8 cellular contexts compared by ENCODE assay signal in the genomic region with DNA sequence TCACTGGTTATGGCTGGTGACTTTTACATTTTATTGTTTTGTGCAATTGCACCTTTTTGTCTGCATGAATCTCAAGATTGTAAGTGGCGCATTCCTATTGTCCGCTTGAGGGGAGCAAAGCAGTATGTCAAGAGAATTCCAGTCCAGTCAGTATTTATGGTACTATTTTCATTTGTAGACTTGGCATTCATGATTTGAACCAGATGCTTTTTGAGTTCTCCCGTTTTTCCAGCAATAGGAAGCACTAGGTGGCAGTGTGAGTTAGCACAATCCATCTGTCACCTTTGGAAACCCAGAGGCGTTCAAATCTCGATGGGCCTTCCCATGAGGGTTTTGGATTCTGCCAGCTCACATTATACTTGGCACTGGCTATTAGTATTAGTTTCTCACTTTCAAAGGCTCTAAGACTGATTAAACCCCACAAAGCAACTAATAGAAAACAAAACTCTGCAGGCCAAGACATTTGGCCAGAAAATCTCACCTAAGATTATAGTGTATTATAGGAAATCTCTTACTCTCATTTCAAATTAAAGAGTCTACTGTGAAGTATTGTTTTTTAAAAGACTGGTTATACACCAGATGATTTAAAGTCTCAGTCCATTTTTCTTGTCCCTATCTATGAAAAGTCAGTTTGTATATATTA. TPM values are rescaled to one million over a fixed set of nuclear protein-coding genes. Genes with fewer than 3 reads are reported as not detected.
DNase-seq lines count a peak whose midpoint lies in the region; ATAC-seq, FAIRE-seq and TF ChIP-seq lines count a peak whose summit lies in the region.

No MANE protein-coding gene starts in this region.

- no peaks in the 10 kb centered on the region for H3K79me2 ChIP-seq in keratinocyte (ENCODE audit: control insufficient read depth, insufficient read depth, low read length)

- TF ChIP-seq CTCF in Caco-2 (IDR thresholded peaks at IDR 0.05; ENCODE audit: insufficient read depth in 1 of 2, low read depth in 1 of 2, low read length in 1 of 2, severe bottlenecking in 1 of 2, unreplicated experiment in 1 of 2) (peak; percentile 42 to 54), HEK293 (tag by site-specific recombination; IDR thresholded peaks at IDR 0.05) (peak; percentile 76), bronchial epithelial cell (IDR thresholded peaks at IDR 0.05; ENCODE audit: insufficient read depth, low read length, severe bottlenecking) (peak; percentile 68), keratinocyte (optimal IDR thresholded peaks at IDR 0.05 in 1 of 3, IDR thresholded peaks at IDR 0.05 in 1 of 3, conservative IDR thresholded peaks at IDR 0.05 in 1 of 3; ENCODE audit: extremely low read depth in 1 of 3, insufficient read depth in 2 of 3, low read length in 3 of 3) (peak; percentile 62 to 64 (median 63))

- no peak overlapping the region for H3K9ac ChIP-seq in keratinocyte (ENCODE audit: control insufficient read depth, extremely low read depth, insufficient read depth, low read length)

- CTCF ChIA-PET in Caco-2 (lab: Charles Lee) (interaction anchor here (0.7 kb wide), 1 partner anchor 27 kb away, joined by 3 read pairs; no protein-coding TSS in a partner anchor), HEK293 (lab: Yijun Ruan, JAX) (interaction anchor here (0.6 to 2.9 kb wide), 28 partner anchors 10 to 486 kb away, joined by 3 to 31 read pairs (median 4); no protein-coding TSS in a partner anchor)

- peaks cover 4% of the 10 kb centered on the region for H3K36me3 Mint-ChIP-seq in Caco-2 (ENCODE audit: insufficient read depth, unreplicated experiment)
- H3K36me3 Mint-ChIP-seq in stimulated activated naive B cell treated with anti-CD40 and anti-IgM and Interleukin-4, amounts not matched to agents 10 μg/mL and 1 μg/mL and 100 μg/mL, for 72 hours = peaks cover 3 to 8% of the 10 kb centered on the region in 2 donors

- no peaks in the 10 kb centered on the region for H3K9me3 Mint-ChIP-seq in Caco-2 (ENCODE audit: unreplicated experiment)
- H3K9me3 Mint-ChIP-seq in stimulated activated naive B cell treated with anti-CD40 and anti-IgM and Interleukin-4, amounts not matched to agents 10 μg/mL and 1 μg/mL and 100 μg/mL, for 72 hours = no peaks in the 10 kb centered on the region

- H3K4me1 Mint-ChIP-seq in Caco-2 (ENCODE audit: low read depth, unreplicated experiment) = no peaks in the 10 kb centered on the region
- peaks cover 21 to 37% of the 10 kb centered on the region in 2 donors for H3K4me1 Mint-ChIP-seq in stimulated activated naive B cell treated with anti-CD40 and anti-IgM and Interleukin-4, amounts not matched to agents 10 μg/mL and 1 μg/mL and 100 μg/mL, for 72 hours

- peaks cover 2% of the 10 kb centered on the region for H4K20me1 ChIP-seq in keratinocyte (ENCODE audit: control insufficient read depth, extremely low read depth, insufficient read depth, low read length)

- H3K27ac Mint-ChIP-seq in Caco-2 (ENCODE audit: unreplicated experiment) = no peak overlapping the region
- H3K27ac Mint-ChIP-seq in stimulated activated naive B cell treated with anti-CD40 and anti-IgM and Interleukin-4, amounts not matched to agents 10 μg/mL and 1 μg/mL and 100 μg/mL, for 72 hours = no peak overlapping the region

- ATAC-seq in stimulated activated naive B cell treated with anti-CD40 and anti-IgM and Interleukin-4, amounts not matched to agents 10 μg/mL and 1 μg/mL and 100 μg/mL, for 72 hours (replicated peaks) = no peak
- ATAC-seq in GM18867 (IDR thresholded peaks at IDR 0.05; ENCODE audit: unreplicated experiment) (no peak), HG02642 (IDR thresholded peaks at IDR 0.05; ENCODE audit: poor library complexity, unreplicated experiment) (no peak)

- intact Hi-C loops in Caco-2 (cut with micrococcal nuclease; ENCODE audit: unreplicated experiment) = loop anchor here (2.0 to 5.0 kb wide), 2 partner anchors 187 to 379 kb away; no protein-coding TSS in a partner anchor

- H3K27ac ChIP-seq in HEK293 (ENCODE audit: extremely low read depth, low read depth, low read length) = no peak overlapping the region
- no peak overlapping the region for H3K27ac ChIP-seq in keratinocyte (ENCODE audit: control insufficient read depth, insufficient read depth, low read length)

- H3K4me3 ChIP-seq in Caco-2 (ENCODE audit: low read depth, low read length) (no peak overlapping the region), HEK293 (ENCODE audit: low read depth, low read length) (no peak overlapping the region), bronchial epithelial cell (ENCODE audit: low read depth, low read length) (no peak overlapping the region), keratinocyte (ENCODE audit: control insufficient read depth in 2 of 3, extremely low read depth in 1 of 3, insufficient read depth in 2 of 3, low read depth in 1 of 3, low read length in 3 of 3) (no peak overlapping the region)

- POLR2A ChIA-PET in Caco-2 (lab: Charles Lee) (no interaction called here), HEK293 (lab: Yijun Ruan, JAX) (no interaction called here)

- peak overlapping the region; percentile 79 for H3K4me3 Mint-ChIP-seq in Caco-2 (ENCODE audit: unreplicated experiment)
- H3K4me3 Mint-ChIP-seq in stimulated activated naive B cell treated with anti-CD40 and anti-IgM and Interleukin-4, amounts not matched to agents 10 μg/mL and 1 μg/mL and 100 μg/mL, for 72 hours = peak overlapping the region; percentile 86 to 88

- H3K4me1 ChIP-seq in Caco-2 (peaks cover 8% of the 10 kb centered on the region; the same call in 1 of the 2 replicates), HEK293 (ENCODE audit: control insufficient read depth, insufficient read depth, low read length) (peaks cover 21% of the 10 kb centered on the region), keratinocyte (ENCODE audit: control insufficient read depth, extremely low read depth, insufficient read depth, low read length) (peaks cover 5% of the 10 kb centered on the region)

- BruUV-seq in Caco-2 (replicated peaks; lab: Mats Ljungman, UMichigan) = no TSS peak

- H3K36me3 ChIP-seq in Caco-2 (ENCODE audit: control insufficient read depth, insufficient read depth, low read length) = no peaks in the 10 kb centered on the region
- peaks cover 28 to 31% of the 10 kb centered on the region in 2 experiments for H3K36me3 ChIP-seq in HEK293 (ENCODE audit: control insufficient read depth in 2 of 2, insufficient read depth in 1 of 2, low read length in 2 of 2)
- H3K36me3 ChIP-seq in bronchial epithelial cell (ENCODE audit: control insufficient read depth, insufficient read depth, low read length) = no peaks in the 10 kb centered on the region
- no peaks in the 10 kb centered on the region for H3K36me3 ChIP-seq in keratinocyte (ENCODE audit: control insufficient read depth in 2 of 2, extremely low read depth in 1 of 2, insufficient read depth in 2 of 2, low read length in 2 of 2)

- H3K9me1 ChIP-seq in keratinocyte (ENCODE audit: control insufficient read depth, extremely low read depth, insufficient read depth, low read length) = no peaks in the 10 kb centered on the region

- H3K27me3 ChIP-seq in Caco-2 (replicated peaks; ENCODE audit: control insufficient read depth, insufficient read depth, low read length) (no peaks in the 10 kb centered on the region; the same call in 1 of the 2 replicates), bronchial epithelial cell (ENCODE audit: control insufficient read depth, insufficient read depth, low read length) (peaks cover 17% of the 10 kb centered on the region), keratinocyte (ENCODE audit: control insufficient read depth, extremely low read depth, insufficient read depth, low read length) (peaks cover 29% of the 10 kb centered on the region)

- peak; percentile 36 to 43 for DNase-seq in Caco-2
- peak; percentile 88 for DNase-seq in NCI-H510A treated with DMSO at 0.1 percent for 48 hours (lab: John Stamatoyannopoulos, UW)
- DNase-seq in bronchial epithelial cell (ENCODE audit: low read depth) = peak; percentile 62
- DNase-seq in keratinocyte (ENCODE audit: low read depth, low spot score) = no peak
- DNase-seq in stimulated activated naive B cell treated with anti-CD40 and anti-IgM and Interleukin-4, amounts not matched to agents 10 μg/mL and 1 μg/mL and 100 μg/mL, for 72 hours = no peak

- H2AFZ ChIP-seq in keratinocyte (ENCODE audit: control insufficient read depth, low read length) = no peak overlapping the region

- no peak overlapping the region for H3K4me2 ChIP-seq in keratinocyte (ENCODE audit: control insufficient read depth, extremely low read depth, insufficient read depth, low read depth, low read length)

- H3K27me3 Mint-ChIP-seq in Caco-2 (ENCODE audit: insufficient read depth, unreplicated experiment) = peaks cover 21% of the 10 kb centered on the region
- H3K27me3 Mint-ChIP-seq in stimulated activated naive B cell treated with anti-CD40 and anti-IgM and Interleukin-4, amounts not matched to agents 10 μg/mL and 1 μg/mL and 100 μg/mL, for 72 hours = no peaks in the 10 kb centered on the region

- FAIRE-seq in bronchial epithelial cell (lab: Jason Lieb, UNC) (no peak), keratinocyte (lab: Jason Lieb, UNC) (peak; percentile 77)

- dilution Hi-C loops in keratinocyte (cut with MboI; ENCODE audit: extremely low pct_ligation_motif_present, low sequenced_read_pairs) = no loop called here

- H3K9me3 ChIP-seq in Caco-2 (no peaks in the 10 kb centered on the region), HEK293 (ENCODE audit: control insufficient read depth, insufficient read depth, low read depth, low read length) (no peaks in the 10 kb centered on the region), keratinocyte (ENCODE audit: control insufficient read depth, low read depth, low read length) (no peaks in the 10 kb centered on the region)

TF ChIP-seq in HEK293, 187 proteins besides CTCF, POLR2A, EP300 and RAD21 (continues in another document):
- TF ChIP-seq SALL2 (tag by site-specific recombination; IDR thresholded peaks at IDR 0.05; ENCODE audit: borderline replicate concordance) (no peak), ZNF530 (tag by site-specific recombination; IDR thresholded peaks at IDR 0.05; ENCODE audit: low read depth) (no peak), ZNF600 (tag by site-specific recombination; IDR thresholded peaks at IDR 0.05) (peak; percentile 27; the same call in 1 of the 2 replicates), ZNF292 (tag by site-specific recombination; IDR thresholded peaks at IDR 0.05; ENCODE audit: borderline replicate concordance, low read depth) (no peak)

RNA-seq across cellular contexts. Expression of gene DACT1, which starts 2.2 kb away (rescaled TPM):
- 0.23 and 0.74 TPM in 2 replicates for total RNA-seq in Caco-2 (2022)
- 1.1 and 1.4 TPM in 2 replicates for total RNA-seq in bronchial epithelial cell
- polyA plus RNA-seq in keratinocyte = 0.10 to 0.19 TPM (median 0.18 TPM) in 3 replicates
- polyA plus RNA-seq in keratinocyte (2011; ENCODE audit: low read depth) = 0.06 TPM
- polyA plus RNA-seq in keratinocyte (2011; cell fraction: cytosol; rRNA removed) = 0.18 and 0.46 TPM in 2 replicates
- polyA plus RNA-seq in keratinocyte (2011; cell fraction: nucleus; rRNA removed) = 0.41 and 0.51 TPM in 2 replicates
- 0.21 and 0.26 TPM in 2 replicates for polyA plus RNA-seq in keratinocyte (2012; ENCODE audit: low replicate concordance)
- 0.03 TPM in 1 of 3 replicates, not detected in the others for polyA minus RNA-seq in keratinocyte
- not detected for polyA minus RNA-seq in keratinocyte (2011; cell fraction: cytosol; rRNA and poly(A)+ RNA removed)
- 0.85 TPM in 1 of 2 replicates, not detected in the other for polyA minus RNA-seq in keratinocyte (2011; cell fraction: nucleus; rRNA and poly(A)+ RNA removed)

Comparison
In these comparisons a context has a peak if more than half of its experiments do, and no peak if none do; other contexts are left out.
1. DNase-seq: peak in Caco-2 (2 of 2), NCI-H510A treated with DMSO at 0.1 percent for 48 hours (single experiment) and bronchial epithelial cell (single experiment); none in keratinocyte (single experiment) and stimulated activated naive B cell treated with anti-CD40 and anti-IgM and Interleukin-4, amounts not matched to agents 10 μg/mL and 1 μg/mL and 100 μg/mL, for 72 hours (single experiment).
2. Peak in every context shown above with its lines, with median percentiles within 50 percentile points of each other: CTCF ChIP-seq.